Comparison of ENCODE assay signal across 12 cellular contexts in the genomic region with DNA sequence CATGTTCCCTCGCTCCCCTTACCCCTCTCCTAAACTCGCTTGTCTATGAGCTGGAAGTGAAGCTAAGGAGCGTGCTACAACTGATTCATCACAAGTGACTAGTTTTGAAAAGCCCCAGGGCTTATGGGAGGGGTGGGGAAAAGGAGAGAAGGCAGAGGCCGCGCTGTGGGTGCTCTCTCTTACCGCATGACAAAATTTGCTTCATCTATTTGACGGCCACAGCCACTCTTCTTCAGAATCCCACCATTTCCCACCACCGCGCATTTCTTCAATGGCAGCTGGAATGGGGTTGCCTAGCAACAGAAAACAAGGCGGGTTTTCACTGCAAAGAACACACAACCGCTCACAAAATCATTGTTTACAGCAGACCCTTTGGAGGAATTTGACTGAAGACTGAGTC.
A peak's percentile ranks its signal among the peaks of the same experiment; 100 is the strongest.
DNase-seq lines count a peak whose midpoint lies in the region; ATAC-seq and TF ChIP-seq lines count a peak whose summit lies in the region.
"Had no signal": no experiment of that assay in that cellular context is flagged by ENCODE, and none has a peak within 500 bp of the region (broad histone marks: within the 10 kb centered on the region; RNA-seq: fewer than 3 reads in every experiment).

No MANE protein-coding gene starts in this region.

- H3K4ac ChIP-seq in IMR-90 (ENCODE audit: low read depth, low read length): no peak overlapping the region

- H3K4me3 ChIP-seq in IMR-90 (ENCODE audit: insufficient read depth, low read depth, low read length) (no peak overlapping the region), neural progenitor cell (no peak overlapping the region), transverse colon (no peak overlapping the region)
- H3K4me3 ChIP-seq: spleen had no signal

- TF ChIP-seq RAD21 in IMR-90 (IDR thresholded peaks at IDR 0.05; ENCODE audit: low read length): no peak

- H2BK20ac ChIP-seq in IMR-90 (ENCODE audit: low read depth, low read length): no peak overlapping the region

- H3K27me3 Mint-ChIP-seq in neural progenitor cell (ENCODE audit: insufficient read depth, low read depth): no peaks in the 10 kb centered on the region
- H3K27me3 Mint-ChIP-seq in activated CD8-positive, alpha-beta T cell treated with anti-CD3 and anti-CD28 coated beads, Interleukin-2, amount 10 ng/mL, durations not matched to agents 7 days and 5 days (ENCODE audit: low read depth): peaks cover 3% of the 10 kb centered on the region
- H3K27me3 Mint-ChIP-seq: activated naive CD8-positive, alpha-beta T cell treated with anti-CD3 and anti-CD28 coated beads for 36 hours; T-cell had no signal

- in situ Hi-C loops in IMR-90 (cut with MboI; ENCODE audit: low sequenced_read_pairs): no loop called here
- in situ Hi-C loops in transverse colon (cut with MboI; ENCODE audit: low pct_ligation_motif_present in 1 of 4, low pct_unique_long_range_greater_than_20kb in 1 of 4, low sequenced_read_pairs in 3 of 4): no loop called here

- H4K20me1 ChIP-seq in IMR-90 (ENCODE audit: insufficient read depth, low read length) (no peaks in the 10 kb centered on the region), neural progenitor cell (ENCODE audit: low read depth) (no peaks in the 10 kb centered on the region)

- H2AFZ ChIP-seq in IMR-90 (replicated peaks; ENCODE audit: low read length, poor library complexity) (no peak overlapping the region), neural progenitor cell (replicated peaks) (peak overlapping the region; percentile 23)

- H3K56ac ChIP-seq in IMR-90 (ENCODE audit: extremely low read depth, insufficient read depth, low read length): no peak overlapping the region

- H3K27ac ChIP-seq in IMR-90 (ENCODE audit: insufficient read depth, low read length) (no peak overlapping the region), neural progenitor cell (no peak overlapping the region), transverse colon (peak overlapping the region in 1 of 4 donors; percentile 42)
- H3K27ac ChIP-seq: spleen had no signal

- no peaks in the 10 kb centered on the region for H3K36me3 ChIP-seq in IMR-90 (ENCODE audit: control insufficient read depth, insufficient read depth, low read length)
- H3K36me3 ChIP-seq in neural progenitor cell: no peaks in the 10 kb centered on the region
- H3K36me3 ChIP-seq in transverse colon: no peaks in the 10 kb centered on the region
- H3K36me3 ChIP-seq: spleen had no signal

- H4K91ac ChIP-seq in IMR-90 (ENCODE audit: insufficient read depth, low read depth, low read length): no peak overlapping the region

- H3K9ac ChIP-seq in IMR-90 (ENCODE audit: low read depth, low read length): no peak overlapping the region
- H3K9ac ChIP-seq in neural progenitor cell: no peak overlapping the region

- H2BK15ac ChIP-seq in IMR-90 (ENCODE audit: low read depth, low read length): no peak overlapping the region

- H4K5ac ChIP-seq in IMR-90 (ENCODE audit: low read depth, low read length): no peak overlapping the region

- no peak overlapping the region for H2AK9ac ChIP-seq in IMR-90 (replicated peaks; ENCODE audit: low read depth, low read length, poor library complexity)

- H3K23ac ChIP-seq in IMR-90 (ENCODE audit: low read depth, low read length): no peak overlapping the region

- CTCF ChIA-PET in IMR-90 (lab: Yijun Ruan, JAX): no interaction called here
- CTCF ChIA-PET in activated CD8-positive, alpha-beta T cell treated with anti-CD3 and anti-CD28 coated beads, Interleukin-2, amount 10 ng/mL, durations not matched to agents 7 days and 5 days (lab: Charles Lee): no interaction called here

- H3K79me2 ChIP-seq in neural progenitor cell (ENCODE audit: low read depth): no peaks in the 10 kb centered on the region

- intact Hi-C loops in IMR-90 (cut with micrococcal nuclease): no loop called here
- intact Hi-C loops in transverse colon (cut with DNase I; ENCODE audit: low total_unique reads): no loop called here

- peak; percentile 21 for DNase-seq in IMR-90
- DNase-seq in amniotic stem cell (lab: John Stamatoyannopoulos, UW): peak; percentile 2
- peak; percentile 31 for DNase-seq in globus pallidus (ENCODE audit: low spot score)
- peak; percentile 79 for DNase-seq in neural progenitor cell (ENCODE audit: low spot score)
- DNase-seq in RKO (ENCODE audit: low spot score): no peak
- no peak for DNase-seq in activated CD8-positive, alpha-beta T cell treated with anti-CD3 and anti-CD28 coated beads, Interleukin-2, amount 10 ng/mL, durations not matched to agents 7 days and 5 days
- DNase-seq in transverse colon: no peak
- DNase-seq: activated naive CD8-positive, alpha-beta T cell treated with anti-CD3 and anti-CD28 coated beads for 36 hours; GDM1; left colon; spleen; T-cell had no signal

- no peak overlapping the region for H2BK5ac ChIP-seq in IMR-90 (ENCODE audit: low read depth, low read length, poor library complexity, severe bottlenecking)

- POLR2A ChIA-PET in IMR-90 (lab: Charles Lee; ENCODE audit: unreplicated experiment): interaction anchor here (1.2 kb wide), 1 partner anchor 62 kb away, joined by 6 read pairs; no protein-coding TSS in a partner anchor
- POLR2A ChIA-PET in activated CD8-positive, alpha-beta T cell treated with anti-CD3 and anti-CD28 coated beads, Interleukin-2, amount 10 ng/mL, durations not matched to agents 7 days and 5 days (lab: Charles Lee): no interaction called here

- peak; percentile 62 for ATAC-seq in IMR-90 (ENCODE audit: low read depth)
- no peak for ATAC-seq in activated CD8-positive, alpha-beta T cell treated with anti-CD3 and anti-CD28 coated beads, Interleukin-2, amount 10 ng/mL, durations not matched to agents 7 days and 5 days
- ATAC-seq: left colon, T-cell had no signal

- H3K14ac ChIP-seq in IMR-90 (replicated peaks; ENCODE audit: low read depth, low read length): no peak overlapping the region

- no peak for TF ChIP-seq POLR2A in IMR-90 (IDR thresholded peaks at IDR 0.05; ENCODE audit: low read depth, low read length)
- no peak for TF ChIP-seq POLR2A in transverse colon (IDR thresholded peaks at IDR 0.05)

- TF ChIP-seq EP300 in transverse colon (IDR thresholded peaks at IDR 0.05; ENCODE audit: low read depth): no peak

- dilution Hi-C loops in IMR-90 (cut with HindIII; ENCODE audit: low sequenced_read_pairs, unreplicated experiment): no loop called here

- H3K9me3 Mint-ChIP-seq in neural progenitor cell: no peaks in the 10 kb centered on the region
- H3K9me3 Mint-ChIP-seq in activated CD8-positive, alpha-beta T cell treated with anti-CD3 and anti-CD28 coated beads, Interleukin-2, amount 10 ng/mL, durations not matched to agents 7 days and 5 days (ENCODE audit: insufficient read depth): no peaks in the 10 kb centered on the region
- H3K9me3 Mint-ChIP-seq: activated naive CD8-positive, alpha-beta T cell treated with anti-CD3 and anti-CD28 coated beads for 36 hours; T-cell had no signal

- H3K4me1 Mint-ChIP-seq in neural progenitor cell: peaks cover 4% of the 10 kb centered on the region
- peaks cover 11% of the 10 kb centered on the region for H3K4me1 Mint-ChIP-seq in activated CD8-positive, alpha-beta T cell treated with anti-CD3 and anti-CD28 coated beads, Interleukin-2, amount 10 ng/mL, durations not matched to agents 7 days and 5 days (ENCODE audit: low read depth)

- TF ChIP-seq CTCF in IMR-90 (conservative IDR thresholded peaks at IDR 0.05; ENCODE audit: low read depth, low read length) (no peak), neural progenitor cell (IDR thresholded peaks at IDR 0.05) (no peak), transverse colon (IDR thresholded peaks at IDR 0.05) (no peak)

- H3K36me3 Mint-ChIP-seq in neural progenitor cell: no peaks in the 10 kb centered on the region
- no peaks in the 10 kb centered on the region for H3K36me3 Mint-ChIP-seq in activated CD8-positive, alpha-beta T cell treated with anti-CD3 and anti-CD28 coated beads, Interleukin-2, amount 10 ng/mL, durations not matched to agents 7 days and 5 days (ENCODE audit: low read depth)
- H3K36me3 Mint-ChIP-seq: activated naive CD8-positive, alpha-beta T cell treated with anti-CD3 and anti-CD28 coated beads for 36 hours; T-cell had no signal

- H2BK120ac ChIP-seq in IMR-90 (ENCODE audit: low read depth, low read length): no peak overlapping the region

- no peak overlapping the region for H3K18ac ChIP-seq in IMR-90 (ENCODE audit: low read depth, low read length)

- H3K27ac Mint-ChIP-seq in neural progenitor cell: no peak overlapping the region
- H3K27ac Mint-ChIP-seq in activated CD8-positive, alpha-beta T cell treated with anti-CD3 and anti-CD28 coated beads, Interleukin-2, amount 10 ng/mL, durations not matched to agents 7 days and 5 days: no peak overlapping the region
- H3K27ac Mint-ChIP-seq: activated naive CD8-positive, alpha-beta T cell treated with anti-CD3 and anti-CD28 coated beads for 36 hours; T-cell had no signal

- no peak overlapping the region for H2AK5ac ChIP-seq in IMR-90 (ENCODE audit: low read depth, low read length)

- H3K79me1 ChIP-seq in IMR-90 (ENCODE audit: low read depth in 1 of 2, low read length in 2 of 2): no peaks in the 10 kb centered on the region

- BruUV-seq in IMR-90 (replicated peaks; lab: Mats Ljungman, UMichigan): no TSS peak

- H3K4me3 Mint-ChIP-seq in neural progenitor cell: no peak overlapping the region
- no peak overlapping the region for H3K4me3 Mint-ChIP-seq in activated CD8-positive, alpha-beta T cell treated with anti-CD3 and anti-CD28 coated beads, Interleukin-2, amount 10 ng/mL, durations not matched to agents 7 days and 5 days
- H3K4me3 Mint-ChIP-seq: activated naive CD8-positive, alpha-beta T cell treated with anti-CD3 and anti-CD28 coated beads for 36 hours; T-cell had no signal

- no CpG with 5 or more reads among the region's 11 CpGs for WGBS in IMR-90 (ENCODE audit: extremely low coverage in 2 of 2, insufficient read length in 1 of 2), 2 experiments
- 59 to 61% methylated on average over 7 to 11 of the region's 11 CpGs for WGBS in transverse colon (ENCODE audit: low coverage in 1 of 2), 2 donors

- no peaks in the 10 kb centered on the region for H3F3A ChIP-seq in neural progenitor cell (ENCODE audit: low read depth)

- no peaks in the 10 kb centered on the region for H3K9me1 ChIP-seq in IMR-90 (ENCODE audit: insufficient read depth, low read length)

- no peaks in the 10 kb centered on the region; the same call in 1 of the 2 replicates for H3K4me1 ChIP-seq in IMR-90 (ENCODE audit: control insufficient read depth, insufficient read depth, low read length)
- peaks cover 21% of the 10 kb centered on the region for H3K4me1 ChIP-seq in neural progenitor cell
- peaks cover 0 to 11% (median 6%) of the 10 kb centered on the region in 4 donors for H3K4me1 ChIP-seq in transverse colon
- H3K4me1 ChIP-seq: spleen had no signal

- H3K4me2 ChIP-seq in IMR-90 (ENCODE audit: low read depth, low read length) (no peak overlapping the region), neural progenitor cell (peak overlapping the region; percentile 42)

- H3K9me3 ChIP-seq in IMR-90 (ENCODE audit: control insufficient read depth, insufficient read depth, low read length): no peaks in the 10 kb centered on the region
- H3K9me3 ChIP-seq in neural progenitor cell (ENCODE audit: low read depth): no peaks in the 10 kb centered on the region
- H3K9me3 ChIP-seq in transverse colon: no peaks in the 10 kb centered on the region
- H3K9me3 ChIP-seq: spleen had no signal

- H3K27me3 ChIP-seq in IMR-90 (ENCODE audit: control insufficient read depth, insufficient read depth, low read length) (peaks cover 6% of the 10 kb centered on the region), neural progenitor cell (no peaks in the 10 kb centered on the region), transverse colon (no peaks in the 10 kb centered on the region)
- H3K27me3 ChIP-seq: spleen had no signal

- no peak overlapping the region for H4K8ac ChIP-seq in IMR-90 (ENCODE audit: low read depth in 2 of 2, low read length in 2 of 2)

Comparison
In these comparisons a context has a peak if more than half of its experiments do, and no peak if none do; other contexts are left out.
1. DNase-seq: peak in IMR-90 (single experiment), amniotic stem cell (single experiment), globus pallidus (single experiment) and neural progenitor cell (single experiment); none in RKO (single experiment), activated CD8-positive, alpha-beta T cell treated with anti-CD3 and anti-CD28 coated beads, Interleukin-2, amount 10 ng/mL, durations not matched to agents 7 days and 5 days (single experiment) and transverse colon (single experiment).